13 cellular contexts compared by ENCODE assay signal in genomic region chr6:165805067-165805525, GRCh38.
DNase-seq lines count a peak whose midpoint lies in the region; ATAC-seq, FAIRE-seq and TF ChIP-seq lines count a peak whose summit lies in the region.
"Had no signal": no experiment of that assay in that cellular context is flagged by ENCODE, and none has a peak within 500 bp of the region (broad histone marks: within the 10 kb centered on the region; RNA-seq: fewer than 3 reads in every experiment).

No MANE protein-coding gene starts in this region.

- no peak overlapping the region for H2BK20ac ChIP-seq in H1 (ENCODE audit: low read length)

- no peak for FAIRE-seq in H1 (lab: Jason Lieb, UNC)
- FAIRE-seq: D721Med, HepG2 had no signal

- peaks cover 30% of the 10 kb centered on the region for H3K27me3 Mint-ChIP-seq in activated naive CD8-positive, alpha-beta T cell treated with anti-CD3 and anti-CD28 coated beads for 36 hours

- H3K4me2 ChIP-seq in H1 (ENCODE audit: insufficient read depth in 1 of 2, low read depth in 2 of 2, low read length in 2 of 2) (peak overlapping the region; percentile 64 to 80), mesenchymal stem cell (ENCODE audit: low read length, poor library complexity, severe bottlenecking) (peak overlapping the region; percentile 99), smooth muscle cell (peak overlapping the region; percentile 82)

- H2BK120ac ChIP-seq in H1 (replicated peaks; ENCODE audit: low read depth, low read length) (no peak overlapping the region), mesenchymal stem cell (ENCODE audit: low read depth, low read length) (no peak overlapping the region)

- H3K79me1 ChIP-seq in H1 (ENCODE audit: low read depth, low read length) (no peaks in the 10 kb centered on the region), mesenchymal stem cell (replicated peaks; ENCODE audit: low read length, poor library complexity, severe bottlenecking) (no peaks in the 10 kb centered on the region)

- H3K18ac ChIP-seq in H1 (ENCODE audit: extremely low read depth, low read length) (no peak overlapping the region), mesenchymal stem cell (ENCODE audit: low read depth in 1 of 2, low read length in 2 of 2) (peak overlapping the region in 1 of 2 experiments; percentile 37)

- H3K27ac Mint-ChIP-seq in activated naive CD8-positive, alpha-beta T cell treated with anti-CD3 and anti-CD28 coated beads for 36 hours, result no peak overlapping the region
- H3K27ac Mint-ChIP-seq: activated CD4-positive, alpha-beta memory T cell treated with anti-CD3 and anti-CD28 coated beads, Interleukin-2, amount 10 ng/mL, durations not matched to agents 7 days and 5 days had no signal

- no peak for TF ChIP-seq RAD21 in H1 (IDR thresholded peaks at IDR 0.05 in 1 of 2, conservative IDR thresholded peaks at IDR 0.05 in 1 of 2; ENCODE audit: low read depth in 2 of 2, low read length in 2 of 2)

- H4K8ac ChIP-seq in H1 (ENCODE audit: extremely low read depth, insufficient read depth, low read length), result peak overlapping the region; percentile 82; the same call in 1 of the 2 replicates
- peak overlapping the region; percentile 4 for H4K8ac ChIP-seq in mesenchymal stem cell (ENCODE audit: low read length)

- no peak overlapping the region for H3K9ac ChIP-seq in HUES64 (ENCODE audit: low read depth, low read length)
- H3K9ac ChIP-seq in H1 (replicated peaks in 1 of 4; ENCODE audit: extremely low read depth in 1 of 4, low read depth in 3 of 4, low read length in 3 of 4), result no peak overlapping the region
- H3K9ac ChIP-seq in mesenchymal stem cell (ENCODE audit: low read length), result no peak overlapping the region
- no peak overlapping the region for H3K9ac ChIP-seq in smooth muscle cell (ENCODE audit: low read depth)

- H3K36me3 Mint-ChIP-seq in activated naive CD8-positive, alpha-beta T cell treated with anti-CD3 and anti-CD28 coated beads for 36 hours, result no peaks in the 10 kb centered on the region

- no peak overlapping the region for H3K56ac ChIP-seq in H1 (replicated peaks; ENCODE audit: insufficient read length, low read depth, low read length)

- TF ChIP-seq EP300 in H1 (IDR thresholded peaks at IDR 0.05; ENCODE audit: borderline replicate concordance in 1 of 2, low read depth in 2 of 2, low read length in 2 of 2), result no peak

- H3K27ac ChIP-seq in HUES64 (ENCODE audit: low read depth, low read length) (no peak overlapping the region), H1 (ENCODE audit: low read depth, low read length) (no peak overlapping the region), mesenchymal stem cell (ENCODE audit: low read length, poor library complexity, severe bottlenecking) (no peak overlapping the region), smooth muscle cell (ENCODE audit: low read depth) (no peak overlapping the region)

- peaks cover 8% of the 10 kb centered on the region; the same call in 1 of the 2 replicates for H3K23me2 ChIP-seq in H1 (ENCODE audit: low read depth, low read length)

- no peak for ATAC-seq in GM21723 (IDR thresholded peaks at IDR 0.05; ENCODE audit: unreplicated experiment)
- ATAC-seq: HepG2 had no signal

- H4K20me1 ChIP-seq in H1 (replicated peaks in 1 of 2; ENCODE audit: control insufficient read depth in 1 of 2, insufficient read depth in 2 of 2, low read length in 2 of 2) (no peaks in the 10 kb centered on the region), smooth muscle cell (ENCODE audit: low read depth) (no peaks in the 10 kb centered on the region)

- H3F3A ChIP-seq in smooth muscle cell (ENCODE audit: low read depth), result no peaks in the 10 kb centered on the region

- no peak overlapping the region for H2AFZ ChIP-seq in H1 (ENCODE audit: low read length)
- no peak overlapping the region for H2AFZ ChIP-seq in mesenchymal stem cell (ENCODE audit: low read depth, low read length)
- no peak overlapping the region for H2AFZ ChIP-seq in smooth muscle cell (ENCODE audit: low read depth)

- WGBS in HUES64, result 78% methylated on average over 38 of the region's 38 CpGs
- WGBS in H1 (ENCODE audit: extremely low coverage in 1 of 2, insufficient coverage in 1 of 2, insufficient read length in 1 of 2, insufficient replicate concordance in 2 of 2, low coverage in 1 of 2, low lambda C conversion rate in 2 of 2, missing lambda C conversion rate in 1 of 2), 2 experiments, result 35% methylated on average over 9 of the region's 38 CpGs; no CpG with 5 or more reads in 1 of the 2 experiments
- WGBS in mesenchymal stem cell, result 22% methylated on average over 35 of the region's 38 CpGs
- 41% methylated on average over 19 of the region's 38 CpGs for WGBS in smooth muscle cell (ENCODE audit: low lambda C conversion rate)

- no peak overlapping the region for H2BK12ac ChIP-seq in H1 (ENCODE audit: low read depth, low read length)
- no peak overlapping the region for H2BK12ac ChIP-seq in mesenchymal stem cell (ENCODE audit: low read length in 2 of 2)

- H3K4me3 ChIP-seq in HUES64 (ENCODE audit: low read length), result peak overlapping the region; percentile 36
- H3K4me3 ChIP-seq in H1 (ENCODE audit: extremely low read depth in 1 of 4, insufficient read depth in 2 of 4, low read depth in 3 of 4, low read length in 4 of 4), result peak overlapping the region; percentile 23 to 71 (median 32)
- peak overlapping the region in 1 of 2 experiments; percentile 55 for H3K4me3 ChIP-seq in mesenchymal stem cell (ENCODE audit: insufficient read depth in 1 of 2, low read depth in 1 of 2, low read length in 2 of 2)
- H3K4me3 ChIP-seq in smooth muscle cell, result peak overlapping the region; percentile 36

- H3K9me3 Mint-ChIP-seq in activated naive CD8-positive, alpha-beta T cell treated with anti-CD3 and anti-CD28 coated beads for 36 hours, result peaks cover 2% of the 10 kb centered on the region
- H3K9me3 Mint-ChIP-seq: activated CD4-positive, alpha-beta memory T cell treated with anti-CD3 and anti-CD28 coated beads, Interleukin-2, amount 10 ng/mL, durations not matched to agents 7 days and 5 days had no signal

- H2BK15ac ChIP-seq in H1 (ENCODE audit: low read length), result no peak overlapping the region
- no peak overlapping the region for H2BK15ac ChIP-seq in mesenchymal stem cell (ENCODE audit: low read depth, poor library complexity, severe bottlenecking)

- H3K9me3 ChIP-seq in HUES64 (ENCODE audit: insufficient read depth, low read depth, low read length) (no peaks in the 10 kb centered on the region), H1 (ENCODE audit: insufficient read depth in 2 of 2, low read depth in 1 of 2, low read length in 1 of 2) (0 out of 4 replicates have a peak, but pooled peaks cover 0 to 4% of the 10 kb centered on the region in 2 experiments), mesenchymal stem cell (ENCODE audit: control insufficient read depth, low read length) (peaks cover 9% of the 10 kb centered on the region), smooth muscle cell (replicated peaks; ENCODE audit: low read depth) (no peaks in the 10 kb centered on the region)

- DNase-seq in H1 (ENCODE audit: low read depth in 1 of 2, low spot score in 2 of 2) (peak in 1 of 2 experiments; percentile 54), mesenchymal stem cell (no peak), smooth muscle cell (lab: John Stamatoyannopoulos, UW; ENCODE audit: unreplicated experiment) (no peak), NCI-H187 treated with DMSO at 0.1 percent for 48 hours (lab: John Stamatoyannopoulos, UW) (no peak), putamen (ENCODE audit: low spot score) (no peak)
- DNase-seq in activated naive CD8-positive, alpha-beta T cell treated with anti-CD3 and anti-CD28 coated beads for 36 hours, result no peak
- DNase-seq: activated CD4-positive, alpha-beta memory T cell treated with anti-CD3 and anti-CD28 coated beads, Interleukin-2, amount 10 ng/mL, durations not matched to agents 7 days and 5 days; effector CD4-positive, alpha-beta T cell; stimulated activated CD4-positive, alpha-beta T cell treated with anti-CD3 and anti-CD28 coated beads, Interleukin-4, amount 100 ng/mL, for 24 hours had no signal

- H3K4ac ChIP-seq in H1 (replicated peaks; ENCODE audit: insufficient read length, low read depth, low read length) (no peak overlapping the region), mesenchymal stem cell (ENCODE audit: low read depth in 1 of 2, low read length in 2 of 2) (no peak overlapping the region)

- H2AK5ac ChIP-seq in H1 (ENCODE audit: low read depth, low read length), result no peak overlapping the region
- H2AK5ac ChIP-seq in mesenchymal stem cell (ENCODE audit: low read length, severe bottlenecking), result no peak overlapping the region

- no peaks in the 10 kb centered on the region for H3K4me1 ChIP-seq in HUES64 (ENCODE audit: insufficient read depth, low read length)
- H3K4me1 ChIP-seq in H1 (replicated peaks in 1 of 4; ENCODE audit: control insufficient read depth in 3 of 4, insufficient read depth in 4 of 4, low read length in 3 of 4), result peaks cover 0 to 2% (median 0%) of the 10 kb centered on the region in 4 experiments; a peak in 1 of 7 replicates
- H3K4me1 ChIP-seq in mesenchymal stem cell (ENCODE audit: control insufficient read depth, insufficient read depth, low read depth, low read length), result peaks cover 11% of the 10 kb centered on the region
- H3K4me1 ChIP-seq in smooth muscle cell (ENCODE audit: low read depth), result no peaks in the 10 kb centered on the region

- no peak overlapping the region for H2BK5ac ChIP-seq in H1 (ENCODE audit: low read depth, low read length)
- H2BK5ac ChIP-seq in mesenchymal stem cell (ENCODE audit: low read depth, low read length, poor library complexity, severe bottlenecking), result no peak overlapping the region

- H3K4me1 Mint-ChIP-seq in activated naive CD8-positive, alpha-beta T cell treated with anti-CD3 and anti-CD28 coated beads for 36 hours, result no peaks in the 10 kb centered on the region
- H3K4me1 Mint-ChIP-seq: activated CD4-positive, alpha-beta memory T cell treated with anti-CD3 and anti-CD28 coated beads, Interleukin-2, amount 10 ng/mL, durations not matched to agents 7 days and 5 days had no signal

- no peak for TF ChIP-seq POLR2A in H1 (IDR thresholded peaks at IDR 0.05; ENCODE audit: control extremely low read depth in 1 of 2, low read depth in 2 of 2, low read length in 2 of 2)

- CTCF ChIA-PET in H1 (lab: Charles Lee; ENCODE audit: partially characterized antibody), result interaction anchor here (0.6 kb wide), 1 partner anchor 240 kb away, joined by 4 read pairs; no protein-coding TSS in a partner anchor

- H3K14ac ChIP-seq in H1 (ENCODE audit: insufficient read length) (no peak overlapping the region), mesenchymal stem cell (ENCODE audit: low read length in 2 of 2) (peak overlapping the region in 1 of 2 experiments; percentile 18)

- H3K4me3 Mint-ChIP-seq in activated naive CD8-positive, alpha-beta T cell treated with anti-CD3 and anti-CD28 coated beads for 36 hours, result no peak overlapping the region
- H3K4me3 Mint-ChIP-seq: activated CD4-positive, alpha-beta memory T cell treated with anti-CD3 and anti-CD28 coated beads, Interleukin-2, amount 10 ng/mL, durations not matched to agents 7 days and 5 days had no signal

- H3K36me3 ChIP-seq in HUES64 (ENCODE audit: insufficient read depth, low read length), result no peaks in the 10 kb centered on the region
- H3K36me3 ChIP-seq in H1 (ENCODE audit: control insufficient read depth in 2 of 4, insufficient read depth in 4 of 4, low read length in 3 of 4), result no peaks in the 10 kb centered on the region
- no peaks in the 10 kb centered on the region for H3K36me3 ChIP-seq in mesenchymal stem cell (ENCODE audit: control insufficient read depth in 1 of 2, insufficient read depth in 2 of 2, low read depth in 1 of 2, low read length in 2 of 2)
- no peaks in the 10 kb centered on the region for H3K36me3 ChIP-seq in smooth muscle cell (ENCODE audit: low read depth)

- H4K5ac ChIP-seq in H1 (ENCODE audit: insufficient read length, low read depth, low read length), result no peak overlapping the region

- TF ChIP-seq CTCF in H1 (IDR thresholded peaks at IDR 0.05; ENCODE audit: control extremely low read depth in 1 of 3, insufficient read depth in 1 of 3, low read depth in 1 of 3, low read length in 3 of 3), result no peak
- no peak for TF ChIP-seq CTCF in smooth muscle cell (IDR thresholded peaks at IDR 0.05; ENCODE audit: borderline replicate concordance, insufficient read depth, poor library complexity, severe bottlenecking)

- no peak overlapping the region for H3K23ac ChIP-seq in H1 (ENCODE audit: insufficient read length)
- H3K23ac ChIP-seq in mesenchymal stem cell (ENCODE audit: low read length in 2 of 2), result peak overlapping the region in 1 of 2 experiments; percentile 6

- H3K27me3 ChIP-seq in HUES64 (ENCODE audit: insufficient read depth, low read length), result peaks cover 43% of the 10 kb centered on the region
- peaks cover 4 to 37% (median 26%) of the 10 kb centered on the region in 4 experiments for H3K27me3 ChIP-seq in H1 (replicated peaks in 1 of 4; ENCODE audit: control insufficient read depth in 3 of 4, extremely low read depth in 1 of 4, insufficient read depth in 3 of 4, low read length in 3 of 4)
- peaks cover 30 to 76% of the 10 kb centered on the region in 2 experiments for H3K27me3 ChIP-seq in mesenchymal stem cell (ENCODE audit: control insufficient read depth in 1 of 2, insufficient read depth in 1 of 2, low read length in 2 of 2)
- H3K27me3 ChIP-seq in smooth muscle cell (ENCODE audit: low read depth), result peaks cover 51% of the 10 kb centered on the region

- H3K79me2 ChIP-seq in H1 (ENCODE audit: control insufficient read depth in 1 of 2, insufficient read depth in 2 of 2, low read length in 2 of 2) (no peaks in the 10 kb centered on the region), smooth muscle cell (ENCODE audit: low read depth) (no peaks in the 10 kb centered on the region)

- H4K91ac ChIP-seq in H1 (replicated peaks; ENCODE audit: insufficient read length, low read length) (no peak overlapping the region), mesenchymal stem cell (ENCODE audit: low read length) (no peak overlapping the region)

- POLR2A ChIA-PET in H1 (lab: Charles Lee; ENCODE audit: partially characterized antibody), result no interaction called here
